In the genomic region with DNA sequence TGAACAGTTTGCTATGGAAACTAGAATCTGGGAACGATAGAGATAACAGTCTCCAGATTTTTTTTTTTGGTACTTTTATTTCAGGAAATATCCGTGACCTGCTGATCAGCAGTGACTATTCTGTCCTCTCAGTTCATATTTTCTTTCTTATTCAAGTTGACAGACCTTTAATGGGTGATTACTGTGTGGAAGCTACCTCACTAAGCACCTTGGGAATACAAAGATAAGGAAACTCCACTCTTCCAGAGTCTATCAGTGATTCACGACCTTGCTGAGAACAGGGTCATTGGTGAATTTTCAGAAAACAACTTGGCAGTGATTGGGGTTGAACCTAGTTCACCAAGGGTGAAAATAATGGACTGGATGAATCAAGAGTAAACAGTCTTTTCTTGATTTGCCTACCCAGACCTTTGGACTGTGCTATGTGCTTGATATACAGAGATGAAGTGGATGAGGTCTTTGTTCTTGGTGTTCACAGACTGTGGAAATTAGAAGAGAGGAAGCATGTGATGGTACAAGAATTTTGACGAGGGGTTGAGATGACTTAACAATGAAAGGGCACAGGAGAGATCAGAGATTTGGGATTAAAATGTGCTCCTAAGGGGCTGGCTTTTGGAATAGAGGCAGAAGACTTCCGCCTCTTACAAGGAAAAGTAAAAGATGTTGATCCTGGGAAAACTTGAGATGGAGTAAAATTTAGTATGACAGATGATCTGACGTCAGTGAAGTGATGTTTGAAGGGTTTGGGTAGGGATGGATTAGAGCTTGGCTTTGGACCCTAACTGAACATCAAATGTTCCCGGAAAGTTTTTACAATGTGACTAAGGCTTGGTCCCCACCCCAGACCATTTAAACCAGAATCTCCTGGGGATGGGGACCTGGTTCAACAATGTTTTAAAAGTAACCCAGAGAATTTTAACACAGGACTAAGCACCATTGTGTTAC, we compare ENCODE assay signal across 8 cellular contexts. TPM values are rescaled to one million over a fixed set of nuclear protein-coding genes. Genes with fewer than 3 reads are reported as not detected.
A peak's percentile ranks its signal among the peaks of the same experiment; 100 is the strongest.
DNase-seq lines count a peak whose midpoint lies in the region; ATAC-seq and TF ChIP-seq lines count a peak whose summit lies in the region.

No MANE protein-coding gene starts in this region.

- TF ChIP-seq CTCF in HEK293 (tag by site-specific recombination; IDR thresholded peaks at IDR 0.05) (no peak), glutamatergic neuron (IDR thresholded peaks at IDR 0.05; ENCODE audit: partially characterized antibody, unreplicated experiment) (no peak)

- H3K4me3 ChIP-seq in HEK293 (ENCODE audit: low read depth, low read length) (peak overlapping the region; percentile 86), skeletal muscle cell (ENCODE audit: low read depth, low read length) (peak overlapping the region; percentile 92)

- peaks cover 0 to 14% of the 10 kb centered on the region in 2 experiments; a peak in 2 of 3 replicates for H3K36me3 ChIP-seq in HEK293 (ENCODE audit: control insufficient read depth in 2 of 2, insufficient read depth in 1 of 2, low read length in 2 of 2)

- no peak for DNase-seq in T-helper 2 cell treated with Interferon-gamma antibody and Interleukin-4, amounts not matched to agents 5 μg/mL and 100 μg/mL, for 36 hours (ENCODE audit: low spot score)
- DNase-seq in glutamatergic neuron = no peak
- no peak for DNase-seq in skeletal muscle cell (ENCODE audit: low read depth)
- DNase-seq in germinal center (ENCODE audit: low spot score) = no peak
- no peak for DNase-seq in NCI-H446 (lab: John Stamatoyannopoulos, UW)

- H3K4me1 ChIP-seq in HEK293 (ENCODE audit: control insufficient read depth, insufficient read depth, low read length) = peaks cover 3% of the 10 kb centered on the region; the same call in 1 of the 2 replicates

- POLR2A ChIA-PET in HEK293 (lab: Yijun Ruan, JAX) = interaction anchor here (1.0 to 1.3 kb wide), 2 partner anchors 149 kb away, joined by 3 to 10 read pairs; a partner anchor contains a TSS

- H3K9me3 ChIP-seq in HEK293 (ENCODE audit: control insufficient read depth, insufficient read depth, low read depth, low read length) = no peaks in the 10 kb centered on the region

- no peaks in the 10 kb centered on the region for H3K27me3 Mint-ChIP-seq in T-helper 2 cell treated with Interferon-gamma antibody and Interleukin-4, amounts not matched to agents 5 μg/mL and 100 μg/mL, for 36 hours (ENCODE audit: low read depth)
- H3K27me3 Mint-ChIP-seq in glutamatergic neuron (ENCODE audit: unreplicated experiment) = peaks cover 3% of the 10 kb centered on the region

- H3K27ac ChIP-seq in HEK293 (ENCODE audit: extremely low read depth, low read depth, low read length) = no peak overlapping the region

- peak overlapping the region; percentile 14 for H3K27ac Mint-ChIP-seq in T-helper 2 cell treated with Interferon-gamma antibody and Interleukin-4, amounts not matched to agents 5 μg/mL and 100 μg/mL, for 36 hours
- peak overlapping the region; percentile 23 for H3K27ac Mint-ChIP-seq in glutamatergic neuron (ENCODE audit: unreplicated experiment)

- ATAC-seq in HG02938 (IDR thresholded peaks at IDR 0.05; ENCODE audit: unreplicated experiment) (no peak), HG03135 (IDR thresholded peaks at IDR 0.05; ENCODE audit: unreplicated experiment) (no peak)

- H3K36me3 Mint-ChIP-seq in T-helper 2 cell treated with Interferon-gamma antibody and Interleukin-4, amounts not matched to agents 5 μg/mL and 100 μg/mL, for 36 hours (ENCODE audit: low read depth) = peaks cover 16% of the 10 kb centered on the region
- no peaks in the 10 kb centered on the region for H3K36me3 Mint-ChIP-seq in glutamatergic neuron (ENCODE audit: unreplicated experiment)

- CTCF ChIA-PET in HEK293 (lab: Yijun Ruan, JAX) = no interaction called here

- H3K4me1 Mint-ChIP-seq in T-helper 2 cell treated with Interferon-gamma antibody and Interleukin-4, amounts not matched to agents 5 μg/mL and 100 μg/mL, for 36 hours (ENCODE audit: low read depth) = peaks cover 19% of the 10 kb centered on the region
- peaks cover 18% of the 10 kb centered on the region for H3K4me1 Mint-ChIP-seq in glutamatergic neuron (ENCODE audit: low read depth, unreplicated experiment)

- H3K9me3 Mint-ChIP-seq in T-helper 2 cell treated with Interferon-gamma antibody and Interleukin-4, amounts not matched to agents 5 μg/mL and 100 μg/mL, for 36 hours = no peaks in the 10 kb centered on the region
- peaks cover 9% of the 10 kb centered on the region for H3K9me3 Mint-ChIP-seq in glutamatergic neuron (ENCODE audit: unreplicated experiment)

- H3K4me3 Mint-ChIP-seq in T-helper 2 cell treated with Interferon-gamma antibody and Interleukin-4, amounts not matched to agents 5 μg/mL and 100 μg/mL, for 36 hours = peak overlapping the region; percentile 70
- peak overlapping the region; percentile 82 for H3K4me3 Mint-ChIP-seq in glutamatergic neuron (ENCODE audit: unreplicated experiment)

TF ChIP-seq in HEK293, 187 proteins besides CTCF, POLR2A, EP300 and RAD21:
- TF ChIP-seq, protein P1, sequence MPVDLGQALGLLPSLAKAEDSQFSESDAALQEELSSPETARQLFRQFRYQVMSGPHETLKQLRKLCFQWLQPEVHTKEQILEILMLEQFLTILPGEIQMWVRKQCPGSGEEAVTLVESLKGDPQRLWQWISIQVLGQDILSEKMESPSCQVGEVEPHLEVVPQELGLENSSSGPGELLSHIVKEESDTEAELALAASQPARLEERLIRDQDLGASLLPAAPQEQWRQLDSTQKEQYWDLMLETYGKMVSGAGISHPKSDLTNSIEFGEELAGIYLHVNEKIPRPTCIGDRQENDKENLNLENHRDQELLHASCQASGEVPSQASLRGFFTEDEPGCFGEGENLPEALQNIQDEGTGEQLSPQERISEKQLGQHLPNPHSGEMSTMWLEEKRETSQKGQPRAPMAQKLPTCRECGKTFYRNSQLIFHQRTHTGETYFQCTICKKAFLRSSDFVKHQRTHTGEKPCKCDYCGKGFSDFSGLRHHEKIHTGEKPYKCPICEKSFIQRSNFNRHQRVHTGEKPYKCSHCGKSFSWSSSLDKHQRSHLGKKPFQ (tag by site-specific recombination; IDR thresholded peaks at IDR 0.05) = no peak
- TF ChIP-seq ZNF211 (tag by site-specific recombination; IDR thresholded peaks at IDR 0.05; ENCODE audit: low read depth) (no peak), ZNF776 (tag by site-specific recombination; IDR thresholded peaks at IDR 0.05; ENCODE audit: borderline replicate concordance) (no peak), ZNF221 (tag by site-specific recombination; IDR thresholded peaks at IDR 0.05; ENCODE audit: borderline replicate concordance) (no peak), ZNF76 (tag by site-specific recombination; IDR thresholded peaks at IDR 0.05; ENCODE audit: borderline replicate concordance, low read depth) (no peak), ZFHX2 (tag by site-specific recombination; conservative IDR thresholded peaks at IDR 0.05) (no peak), KLF10 (tag by site-specific recombination; IDR thresholded peaks at IDR 0.05) (no peak), ZNF140 (tag by site-specific recombination; IDR thresholded peaks at IDR 0.05) (no peak), ZBTB48 (tag by site-specific recombination; IDR thresholded peaks at IDR 0.05) (no peak)
- TF ChIP-seq, protein P2, sequence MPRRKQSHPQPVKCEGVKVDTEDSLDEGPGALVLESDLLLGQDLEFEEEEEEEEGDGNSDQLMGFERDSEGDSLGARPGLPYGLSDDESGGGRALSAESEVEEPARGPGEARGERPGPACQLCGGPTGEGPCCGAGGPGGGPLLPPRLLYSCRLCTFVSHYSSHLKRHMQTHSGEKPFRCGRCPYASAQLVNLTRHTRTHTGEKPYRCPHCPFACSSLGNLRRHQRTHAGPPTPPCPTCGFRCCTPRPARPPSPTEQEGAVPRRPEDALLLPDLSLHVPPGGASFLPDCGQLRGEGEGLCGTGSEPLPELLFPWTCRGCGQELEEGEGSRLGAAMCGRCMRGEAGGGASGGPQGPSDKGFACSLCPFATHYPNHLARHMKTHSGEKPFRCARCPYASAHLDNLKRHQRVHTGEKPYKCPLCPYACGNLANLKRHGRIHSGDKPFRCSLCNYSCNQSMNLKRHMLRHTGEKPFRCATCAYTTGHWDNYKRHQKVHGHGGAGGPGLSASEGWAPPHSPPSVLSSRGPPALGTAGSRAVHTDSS (tag by site-specific recombination; IDR thresholded peaks at IDR 0.05) = no peak

RNA-seq across cellular contexts. Expression of a gene that starts 1.2 kb away (rescaled TPM):
- 14.2 TPM for total RNA-seq in glutamatergic neuron (ENCODE audit: unreplicated experiment)

RNA-seq across cellular contexts. Expression of a gene that starts 1.2 kb away (rescaled TPM):
- total RNA-seq in glutamatergic neuron (ENCODE audit: unreplicated experiment) = 13.7 TPM
